In genomic region chr2:27194538-27195354, GRCh38 we compare ENCODE assay signal across 1 cellular context.
TF ChIP-seq lines count a peak whose summit lies in the region.

No MANE protein-coding gene starts in this region.

TF ChIP-seq in K562, 482 proteins besides CTCF, POLR2A, EP300 and RAD21:
- TF ChIP-seq DACH1 (IDR thresholded peaks at IDR 0.05; ENCODE audit: partially characterized antibody) (no peak), ATF3 (IDR thresholded peaks at IDR 0.05) (peak; percentile 62), ATF3 (CRISPR knock-in tag; conservative IDR thresholded peaks at IDR 0.05) (no peak), CEBPG (CRISPR knock-in tag; IDR thresholded peaks at IDR 0.05) (peak; percentile 61; the same call in 1 of the 2 replicates), CEBPG (tag; conservative IDR thresholded peaks at IDR 0.05 in 1 of 2, IDR thresholded peaks at IDR 0.05 in 1 of 2) (no peak)
TF ChIP-seq in K562: peak in this region for 2.
